ENCODE assay signal across 1 cellular context in the genomic region with DNA sequence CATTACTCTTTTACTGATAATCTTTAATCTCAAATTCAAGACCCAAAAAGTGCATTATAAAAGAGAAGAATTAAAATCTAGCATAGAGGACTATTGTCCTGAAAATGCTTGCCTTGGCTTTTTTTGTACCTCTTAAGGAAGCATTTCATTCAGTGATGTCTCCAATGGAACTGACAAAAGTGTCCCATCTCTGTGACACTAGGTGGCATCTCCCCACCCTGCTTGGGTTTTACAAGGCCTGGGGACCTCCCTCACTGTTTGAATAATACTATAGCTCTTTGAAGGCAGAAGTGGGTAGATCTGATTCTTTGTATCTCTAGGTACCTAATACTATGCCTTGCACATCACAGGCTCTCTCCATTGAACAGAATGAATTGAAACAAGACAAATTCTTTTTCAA.
TF ChIP-seq lines count a peak whose summit lies in the region.

No MANE protein-coding gene starts in this region.

TF ChIP-seq in H1, 55 proteins besides CTCF, POLR2A, EP300 and RAD21 (continued from another document):
- TF ChIP-seq SP2 (IDR thresholded peaks at IDR 0.05; ENCODE audit: low read length) (no peak), JUND (IDR thresholded peaks at IDR 0.05; ENCODE audit: low read length) (no peak), PHF8 (conservative IDR thresholded peaks at IDR 0.05; ENCODE audit: low read depth, low read length) (no peak), RBBP5 (IDR thresholded peaks at IDR 0.05; ENCODE audit: borderline replicate concordance, low read depth, low read length) (no peak), TAF1 (IDR thresholded peaks at IDR 0.05; ENCODE audit: low read depth, low read length) (no peak), GABPA (IDR thresholded peaks at IDR 0.05; ENCODE audit: borderline replicate concordance, insufficient read depth, low read length) (no peak), CTBP2 (IDR thresholded peaks at IDR 0.05; ENCODE audit: borderline replicate concordance, insufficient read depth, insufficient read length, low read length) (no peak)
TF ChIP-seq in H1: peak in this region for 0.
